In the genomic region with DNA sequence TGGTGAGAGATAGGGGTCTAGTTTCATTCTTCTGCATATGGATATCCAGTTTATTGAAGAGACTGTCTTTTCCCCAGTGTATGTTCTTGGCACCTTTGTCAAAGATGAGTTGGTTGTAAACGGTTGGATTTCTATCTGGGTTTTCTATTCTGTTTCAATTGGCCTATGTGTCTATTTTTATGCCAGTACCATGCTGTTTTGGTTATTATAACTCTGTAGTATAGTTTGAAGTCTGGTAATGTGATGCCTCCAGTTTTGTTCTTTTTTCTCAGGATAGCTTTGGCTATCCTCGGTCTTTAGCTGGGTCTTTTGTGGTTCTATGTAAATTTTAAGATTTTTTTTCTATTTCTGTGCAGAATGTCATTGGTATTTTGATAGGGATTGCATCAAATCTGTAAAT, we compare ENCODE assay signal across 6 cellular contexts. TPM values are rescaled to one million over a fixed set of nuclear protein-coding genes. Genes with fewer than 3 reads are reported as not detected.
DNase-seq lines count a peak whose midpoint lies in the region; ATAC-seq, FAIRE-seq and TF ChIP-seq lines count a peak whose summit lies in the region.
"Not testable (repeated sequence)": the region's sequence is repeated elsewhere in the genome, so short reads cannot be mapped to it uniquely, and the experiment has no call there.
"Had no signal": no experiment of that assay in that cellular context is flagged by ENCODE, and none has a peak within 500 bp of the region (broad histone marks: within the 10 kb centered on the region; RNA-seq: fewer than 3 reads in every experiment).

No MANE protein-coding gene starts in this region.

- not testable (repeated sequence) for BruUV-seq in K562 (replicated peaks; lab: Mats Ljungman, UMichigan)

- TF ChIP-seq CTCF in HEK293 (tag by site-specific recombination; IDR thresholded peaks at IDR 0.05); K562 (IDR thresholded peaks at IDR 0.05 in 2 of 3, conservative IDR thresholded peaks at IDR 0.05 in 1 of 3; ENCODE audit: insufficient read depth in 2 of 3, low read depth in 1 of 3, low read length in 3 of 3): not testable (repeated sequence)

- peak overlapping the region in 2 of 8 donors; percentile 8 to 52 for H3K4me3 Mint-ChIP-seq in CD4-positive, alpha-beta memory T cell
- not testable (repeated sequence) for H3K4me3 Mint-ChIP-seq in central memory CD8-positive, alpha-beta T cell

- H3K36me3 Mint-ChIP-seq in CD4-positive, alpha-beta memory T cell; central memory CD8-positive, alpha-beta T cell (ENCODE audit: insufficient read depth): not testable (repeated sequence)

- H3K36me3 ChIP-seq in CD4-positive, alpha-beta memory T cell (ENCODE audit: insufficient read depth, low read length); HEK293 (ENCODE audit: control insufficient read depth in 2 of 2, insufficient read depth in 1 of 2, low read length in 2 of 2); K562 (ENCODE audit: control insufficient read depth, insufficient read depth, low read length): not testable (repeated sequence)

- H3K27me3 Mint-ChIP-seq in CD4-positive, alpha-beta memory T cell; central memory CD8-positive, alpha-beta T cell: not testable (repeated sequence)

- CTCF ChIA-PET in CD4-positive, alpha-beta memory T cell (lab: Charles Lee; ENCODE audit: partially characterized antibody); K562 (lab: Yijun Ruan, JAX; ENCODE audit: low intra/inter-chr PET ratio): not testable (repeated sequence)
- CTCF ChIA-PET in HEK293 (lab: Yijun Ruan, JAX): interaction anchor here (0.7 to 1.9 kb wide), 3 partner anchors 8 to 27 kb away, joined by 4 to 9 read pairs (median 5); no protein-coding TSS in a partner anchor

- in situ Hi-C loops in K562 (cut with MboI): not testable (repeated sequence)

- ATAC-seq in K562; central memory CD8-positive, alpha-beta T cell (replicated peaks; ENCODE audit: extremely low read depth, poor library complexity, severe bottlenecking): not testable (repeated sequence)

- not testable (repeated sequence) for H4K20me1 ChIP-seq in K562 (replicated peaks; ENCODE audit: control insufficient read depth, insufficient read depth, low read length)

- peaks cover 26% of the 10 kb centered on the region for H3K4me1 ChIP-seq in CD4-positive, alpha-beta memory T cell (ENCODE audit: insufficient read depth, low read length)
- H3K4me1 ChIP-seq in HEK293 (ENCODE audit: control insufficient read depth, insufficient read depth, low read length); K562 (replicated peaks in 1 of 2; ENCODE audit: control insufficient read depth in 2 of 2, insufficient read depth in 2 of 2, low read length in 2 of 2): not testable (repeated sequence)

- H3K27ac Mint-ChIP-seq in CD4-positive, alpha-beta memory T cell: peak overlapping the region; percentile 18 to 88 (median 59)
- peak overlapping the region; percentile 48 for H3K27ac Mint-ChIP-seq in central memory CD8-positive, alpha-beta T cell (ENCODE audit: low read depth)

- TF ChIP-seq EP300 in K562 (IDR thresholded peaks at IDR 0.05; ENCODE audit: low read length): not testable (repeated sequence)

- H3K4me2 ChIP-seq in K562 (ENCODE audit: insufficient read depth, low read length): not testable (repeated sequence)

- intact Hi-C loops in CD4-positive, alpha-beta memory T cell (cut with micrococcal nuclease); K562 (cut with micrococcal nuclease): not testable (repeated sequence)

- H3K27me3 ChIP-seq in CD4-positive, alpha-beta memory T cell (ENCODE audit: insufficient read depth, low read length); K562 (ENCODE audit: control insufficient read depth in 2 of 2, insufficient read depth in 2 of 2, low read length in 2 of 2): not testable (repeated sequence)

- H3K4me1 Mint-ChIP-seq in CD4-positive, alpha-beta memory T cell: peaks cover 25 to 47% (median 31%) of the 10 kb centered on the region in 4 donors
- H3K4me1 Mint-ChIP-seq in central memory CD8-positive, alpha-beta T cell: peaks cover 25% of the 10 kb centered on the region

- POLR2A ChIA-PET in CD4-positive, alpha-beta memory T cell (lab: Charles Lee; ENCODE audit: partially characterized antibody): interaction anchor here (0.8 kb wide), 1 partner anchor 11 kb away, joined by 3 read pairs; no protein-coding TSS in a partner anchor
- POLR2A ChIA-PET in HEK293 (lab: Yijun Ruan, JAX): interaction anchor here (1.1 kb wide), 1 partner anchor 31 kb away, joined by 3 read pairs; no protein-coding TSS in a partner anchor
- POLR2A ChIA-PET in K562 (lab: Yijun Ruan, JAX): interaction anchor here (0.7 to 1.4 kb wide), 2 partner anchors 9 to 12 kb away, joined by 3 to 4 read pairs; no protein-coding TSS in a partner anchor

- FAIRE-seq in K562 (lab: Jason Lieb, UNC): not testable (repeated sequence)

- 2% methylated on average over 2 of the region's 2 CpGs for WGBS in K562 (ENCODE audit: insufficient coverage, low coverage, missing lambda C conversion rate)

- TF ChIP-seq POLR2A in K562 (conservative IDR thresholded peaks at IDR 0.05): not testable (repeated sequence)

- H3K79me2 ChIP-seq in K562 (ENCODE audit: control insufficient read depth, insufficient read depth, low read length): not testable (repeated sequence)

- not testable (repeated sequence) for H3K9me3 ChIP-seq in CD4-positive, alpha-beta memory T cell (ENCODE audit: control insufficient read depth in 1 of 2, low read length in 2 of 2); HEK293 (ENCODE audit: control insufficient read depth, insufficient read depth, low read depth, low read length); K562 (replicated peaks; ENCODE audit: control insufficient read depth, insufficient read depth, low read depth, low read length)

- H3K9ac ChIP-seq in K562 (ENCODE audit: insufficient read depth in 1 of 2, low read depth in 2 of 2, low read length in 2 of 2): not testable (repeated sequence)

- H3K9me3 Mint-ChIP-seq in CD4-positive, alpha-beta memory T cell; central memory CD8-positive, alpha-beta T cell: not testable (repeated sequence)

- H3K9me1 ChIP-seq in K562 (ENCODE audit: control insufficient read depth, insufficient read depth, low read length): not testable (repeated sequence)

- not testable (repeated sequence) for H3K4me3 ChIP-seq in CD4-positive, alpha-beta memory T cell (ENCODE audit: low read length in 2 of 2); HEK293 (ENCODE audit: low read depth, low read length); K562

- not testable (repeated sequence) for H2AFZ ChIP-seq in K562 (ENCODE audit: low read depth, low read length)

- H3K27ac ChIP-seq in CD4-positive, alpha-beta memory T cell (ENCODE audit: low read depth, low read length); HEK293 (ENCODE audit: extremely low read depth, low read depth, low read length); K562 (ENCODE audit: extremely low read depth, low read depth, low read length): not testable (repeated sequence)

- not testable (repeated sequence) for DNase-seq in CD4-positive, alpha-beta memory T cell; K562 (ENCODE audit: extremely low read depth in 1 of 4, low spot score in 3 of 4); central memory CD8-positive, alpha-beta T cell (ENCODE audit: low spot score in 2 of 2)

- not testable (repeated sequence) for TF ChIP-seq RAD21 in K562 (CRISPR knock-in tag; conservative IDR thresholded peaks at IDR 0.05 in 1 of 2, IDR thresholded peaks at IDR 0.05 in 1 of 2)

RNA-seq across cellular contexts. Expression of a gene that starts 19.6 kb away (rescaled TPM):
- 10 to 100 TPM; 76.0 to 91.4 TPM for total RNA-seq in CD4-positive, alpha-beta memory T cell
- polyA plus RNA-seq in CD4-positive, alpha-beta memory T cell: 1 to 10 TPM in 1 of 2 donors, under 1 TPM in 1; 0.19 to 3.5 TPM
- total RNA-seq in K562 (2011; cell fraction: chromatin; rRNA removed; ENCODE audit: low replicate concordance): 22.3 and 52.9 TPM in 2 replicates
- total RNA-seq in K562 (2011; cell fraction: nucleolus; rRNA removed): 25.5 and 27.1 TPM in 2 replicates
- 20.5 and 20.6 TPM in 2 replicates for total RNA-seq in K562 (2011; cell fraction: nucleoplasm; rRNA removed)
- total RNA-seq in K562 (2014; rRNA removed): 11.8 and 12.0 TPM in 2 replicates
- 0.83 and 1.7 TPM in 2 replicates for total RNA-seq in K562 (2014; rRNA removed; fragmentation: Illumina TruSeq; extraction: Trizol)
- total RNA-seq in K562 (2015; rRNA removed; fragmentation: Illumina TruSeq; extraction: Trizol): 4.1 and 5.0 TPM in 2 replicates
- 17.4 and 19.7 TPM in 2 replicates for total RNA-seq in K562 (2021)
- polyA plus RNA-seq in K562 (2011; rRNA removed): 3.4 and 5.6 TPM in 2 replicates
- polyA plus RNA-seq in K562 (2011; cell fraction: cytosol; rRNA removed): 3.0 and 8.2 TPM in 2 replicates
- 22.5 and 42.0 TPM in 2 replicates for polyA plus RNA-seq in K562 (2011; cell fraction: nucleus; rRNA removed)
- polyA plus RNA-seq in K562 (2012): 15.8 and 26.7 TPM in 2 replicates
- polyA plus RNA-seq in K562 (2014; fragmentation: Illumina TruSeq; extraction: Trizol): 3.6 and 6.9 TPM in 2 replicates
- polyA plus RNA-seq in K562 (2014; fragmentation: Nextera tagmentation; extraction: Ambion mirVana): under 1 TPM; 0.18 to 0.29 TPM
- 11.1 and 12.5 TPM in 2 replicates for polyA plus RNA-seq in K562 (2014; rRNA removed)
- 3.4 TPM in 2 replicates for polyA minus RNA-seq in K562 (2011; rRNA and poly(A)+ RNA removed)
- polyA minus RNA-seq in K562 (2011; cell fraction: cytosol; rRNA and poly(A)+ RNA removed): 8.2 and 10.9 TPM in 2 replicates
- 7.0 and 7.1 TPM in 2 replicates for polyA minus RNA-seq in K562 (2011; cell fraction: nucleus; rRNA and poly(A)+ RNA removed)

RNA-seq across cellular contexts. Expression of a gene that starts 22.6 kb away (rescaled TPM):
- total RNA-seq in CD4-positive, alpha-beta memory T cell: 10 to 100 TPM; 10.9 to 12.0 TPM
- 1 to 10 TPM; 1.3 to 2.9 TPM for polyA plus RNA-seq in CD4-positive, alpha-beta memory T cell
- total RNA-seq in K562 (2011; cell fraction: chromatin; rRNA removed; ENCODE audit: low replicate concordance): 6.2 and 10.7 TPM in 2 replicates
- total RNA-seq in K562 (2011; cell fraction: nucleolus; rRNA removed): 8.3 and 8.9 TPM in 2 replicates
- total RNA-seq in K562 (2011; cell fraction: nucleoplasm; rRNA removed): 6.8 and 8.3 TPM in 2 replicates
- 9.0 and 16.8 TPM in 2 replicates for total RNA-seq in K562 (2014; rRNA removed)
- 1.8 and 1.9 TPM in 2 replicates for total RNA-seq in K562 (2014; rRNA removed; fragmentation: Illumina TruSeq; extraction: Trizol)
- total RNA-seq in K562 (2015; rRNA removed; fragmentation: Illumina TruSeq; extraction: Trizol): 2.9 and 4.1 TPM in 2 replicates
- 14.1 and 15.5 TPM in 2 replicates for total RNA-seq in K562 (2021)
- 2.7 and 5.6 TPM in 2 replicates for polyA plus RNA-seq in K562 (2011; rRNA removed)
- polyA plus RNA-seq in K562 (2011; cell fraction: cytosol; rRNA removed): 4.2 and 11.4 TPM in 2 replicates
- polyA plus RNA-seq in K562 (2011; cell fraction: nucleus; rRNA removed): 4.0 and 5.9 TPM in 2 replicates
- 4.8 and 6.7 TPM in 2 replicates for polyA plus RNA-seq in K562 (2012)
- 1.9 and 5.9 TPM in 2 replicates for polyA plus RNA-seq in K562 (2014; fragmentation: Illumina TruSeq; extraction: Trizol)
- polyA plus RNA-seq in K562 (2014; fragmentation: Nextera tagmentation; extraction: Ambion mirVana): 1 to 10 TPM in 1 of 2 experiments, under 1 TPM in 1; 0.77 to 1.0 TPM
- polyA plus RNA-seq in K562 (2014; rRNA removed): 6.9 and 9.0 TPM in 2 replicates
- polyA minus RNA-seq in K562 (2011; rRNA and poly(A)+ RNA removed): 1.9 and 2.1 TPM in 2 replicates
- 7.1 and 8.0 TPM in 2 replicates for polyA minus RNA-seq in K562 (2011; cell fraction: cytosol; rRNA and poly(A)+ RNA removed)
- polyA minus RNA-seq in K562 (2011; cell fraction: nucleus; rRNA and poly(A)+ RNA removed): 3.4 and 3.7 TPM in 2 replicates

RNA-seq across cellular contexts. Expression of a gene that starts 38.5 kb away (rescaled TPM):
- total RNA-seq in CD4-positive, alpha-beta memory T cell: under 1 TPM; 0.61 to 0.80 TPM
- polyA plus RNA-seq in CD4-positive, alpha-beta memory T cell: not detected
- 0.53 and 1.4 TPM in 2 replicates for total RNA-seq in K562 (2011; cell fraction: chromatin; rRNA removed; ENCODE audit: low replicate concordance)
- 1.2 and 2.2 TPM in 2 replicates for total RNA-seq in K562 (2011; cell fraction: nucleolus; rRNA removed)
- 0.59 and 0.69 TPM in 2 replicates for total RNA-seq in K562 (2011; cell fraction: nucleoplasm; rRNA removed)
- total RNA-seq in K562 (2014; rRNA removed): 0.32 and 0.86 TPM in 2 replicates
- total RNA-seq in K562 (2014; rRNA removed; fragmentation: Illumina TruSeq; extraction: Trizol): 0.11 and 0.16 TPM in 2 replicates
- 0.11 and 0.22 TPM in 2 replicates for total RNA-seq in K562 (2015; rRNA removed; fragmentation: Illumina TruSeq; extraction: Trizol)
- 0.62 and 0.69 TPM in 2 replicates for total RNA-seq in K562 (2021)
- 0.08 and 0.20 TPM in 2 replicates for polyA plus RNA-seq in K562 (2011; rRNA removed)
- 0.10 and 0.61 TPM in 2 replicates for polyA plus RNA-seq in K562 (2011; cell fraction: cytosol; rRNA removed)
- 0.29 and 1.1 TPM in 2 replicates for polyA plus RNA-seq in K562 (2011; cell fraction: nucleus; rRNA removed)
- 0.39 and 0.47 TPM in 2 replicates for polyA plus RNA-seq in K562 (2012)
- polyA plus RNA-seq in K562 (2014; fragmentation: Illumina TruSeq; extraction: Trizol): 0.06 and 0.12 TPM in 2 replicates
- not detected for polyA plus RNA-seq in K562 (2014; fragmentation: Nextera tagmentation; extraction: Ambion mirVana)
- 0.03 and 0.36 TPM in 2 replicates for polyA plus RNA-seq in K562 (2014; rRNA removed)
- 0.09 and 0.18 TPM in 2 replicates for polyA minus RNA-seq in K562 (2011; rRNA and poly(A)+ RNA removed)
- polyA minus RNA-seq in K562 (2011; cell fraction: cytosol; rRNA and poly(A)+ RNA removed): 0.57 TPM in 1 of 2 replicates, not detected in the other
- polyA minus RNA-seq in K562 (2011; cell fraction: nucleus; rRNA and poly(A)+ RNA removed): 0.40 and 0.44 TPM in 2 replicates
- polyA plus RNA-seq: CD14-positive monocyte; CD4-positive, CD25-positive, alpha-beta regulatory T cell had no signal

RNA-seq across cellular contexts. Expression of a gene that starts 48.2 kb away (rescaled TPM):
- total RNA-seq in CD4-positive, alpha-beta memory T cell: 100 to 1,000 TPM; 179 to 185 TPM
- polyA plus RNA-seq in CD4-positive, alpha-beta memory T cell: 100 to 1,000 TPM; 382 to 488 TPM
- total RNA-seq in K562 (2011; cell fraction: chromatin; rRNA removed; ENCODE audit: low replicate concordance): 206 and 587 TPM in 2 replicates
- total RNA-seq in K562 (2011; cell fraction: nucleolus; rRNA removed): 479 and 565 TPM in 2 replicates
- 351 and 369 TPM in 2 replicates for total RNA-seq in K562 (2011; cell fraction: nucleoplasm; rRNA removed)
- total RNA-seq in K562 (2014; rRNA removed): 331 and 360 TPM in 2 replicates
- total RNA-seq in K562 (2014; rRNA removed; fragmentation: Illumina TruSeq; extraction: Trizol): 31.6 and 42.7 TPM in 2 replicates
- total RNA-seq in K562 (2015; rRNA removed; fragmentation: Illumina TruSeq; extraction: Trizol): 129 and 132 TPM in 2 replicates
- total RNA-seq in K562 (2021): 228 and 233 TPM in 2 replicates
- 192 and 244 TPM in 2 replicates for polyA plus RNA-seq in K562 (2011; rRNA removed)
- polyA plus RNA-seq in K562 (2011; cell fraction: cytosol; rRNA removed): 357 and 647 TPM in 2 replicates
- polyA plus RNA-seq in K562 (2011; cell fraction: nucleus; rRNA removed): 690 and 902 TPM in 2 replicates
- 198 and 243 TPM in 2 replicates for polyA plus RNA-seq in K562 (2012)
- polyA plus RNA-seq in K562 (2014; fragmentation: Illumina TruSeq; extraction: Trizol): 44.3 and 143 TPM in 2 replicates
- 10 to 100 TPM in 1 of 2 experiments, 1 to 10 TPM in 1; 7.0 to 18.1 TPM for polyA plus RNA-seq in K562 (2014; fragmentation: Nextera tagmentation; extraction: Ambion mirVana)
- 285 and 338 TPM in 2 replicates for polyA plus RNA-seq in K562 (2014; rRNA removed)
- 38.4 and 72.5 TPM in 2 replicates for polyA minus RNA-seq in K562 (2011; rRNA and poly(A)+ RNA removed)
- polyA minus RNA-seq in K562 (2011; cell fraction: cytosol; rRNA and poly(A)+ RNA removed): 79.7 and 95.8 TPM in 2 replicates
- polyA minus RNA-seq in K562 (2011; cell fraction: nucleus; rRNA and poly(A)+ RNA removed): 159 and 171 TPM in 2 replicates
